25 cellular contexts compared by ENCODE assay signal in genomic region chr1:231534703-231535159, GRCh38. TPM values are rescaled to one million over a fixed set of nuclear protein-coding genes. Genes with fewer than 3 reads are reported as not detected.
DNase-seq lines count a peak whose midpoint lies in the region; ATAC-seq and TF ChIP-seq lines count a peak whose summit lies in the region.
"Had no signal": no experiment of that assay in that cellular context is flagged by ENCODE, and none has a peak within 500 bp of the region (broad histone marks: within the 10 kb centered on the region; RNA-seq: fewer than 3 reads in every experiment).

No MANE protein-coding gene starts in this region.

- H3K4me2 ChIP-seq in osteoblast (ENCODE audit: insufficient read depth, low read length) = no peak overlapping the region

- peaks cover 10% of the 10 kb centered on the region for H3K36me3 ChIP-seq in osteoblast (ENCODE audit: insufficient read depth, low read length)

- H3K27ac ChIP-seq in osteoblast (ENCODE audit: low read depth, low read length) = no peak overlapping the region
- H3K27ac ChIP-seq: body of pancreas, thyroid gland had no signal

- peaks cover 5% of the 10 kb centered on the region for H4K20me1 ChIP-seq in osteoblast (ENCODE audit: insufficient read depth, low read length)

- H3K4me3 ChIP-seq in osteoblast (ENCODE audit: insufficient read depth, low read length) = no peak overlapping the region
- H3K4me3 ChIP-seq: body of pancreas, thyroid gland had no signal

- TF ChIP-seq CTCF in osteoblast (IDR thresholded peaks at IDR 0.05; ENCODE audit: extremely low read depth, low read depth, low read length) = no peak

- peaks cover 71% of the 10 kb centered on the region for H3K79me2 ChIP-seq in osteoblast (ENCODE audit: insufficient read depth, low read length)

- no peaks in the 10 kb centered on the region for H3K27me3 ChIP-seq in osteoblast (ENCODE audit: insufficient read depth, low read length)
- H3K27me3 ChIP-seq: body of pancreas, thyroid gland had no signal

- DNase-seq in NCI-H510A treated with DMSO at 0.1 percent for 48 hours (lab: John Stamatoyannopoulos, UW) (peak; percentile 71), NCI-H510A (lab: John Stamatoyannopoulos, UW) (no peak), DMS79 treated with DMSO at 0.1 percent for 48 hours (lab: John Stamatoyannopoulos, UW) (peak; percentile 95), NCI-H2029 treated with DMSO at 0.1 percent for 48 hours (lab: John Stamatoyannopoulos, UW) (peak; percentile 70), myocyte (ENCODE audit: low read depth) (peak; percentile 25), superior temporal gyrus (ENCODE audit: extremely low spot score) (no peak), osteoblast (ENCODE audit: insufficient read length, low spot score, missing footprints) (no peak)
- DNase-seq: activated CD4-positive, alpha-beta T cell treated with anti-CD3 and anti-CD28 coated beads for 36 hours; activated naive CD4-positive, alpha-beta T cell; activated T-cell treated with anti-CD3 and anti-CD28 coated beads, Interleukin-2, amount 50 U/mL, for 48 hours; body of pancreas; COR-L47; effector CD4-positive, alpha-beta T cell; EL; foreskin fibroblast; naive B cell; retina; stimulated activated CD4-positive, alpha-beta T cell treated with anti-CD3 and anti-CD28 coated beads, Interleukin-12 subunit alpha, Interleukin-12 subunit beta, amount 100 ng/mL, for 4 hours; stimulated activated CD4-positive, alpha-beta T cell treated with anti-CD3 and anti-CD28 coated beads, Interleukin-4, amount 100 ng/mL, for 4 hours; stimulated activated naive CD4-positive, alpha-beta T cell treated with Interleukin-2 at 50 U/mL for 16 hours; thyroid gland had no signal

- no peaks in the 10 kb centered on the region for H3K9me3 ChIP-seq in osteoblast (ENCODE audit: low read depth, low read length)
- H3K9me3 ChIP-seq: body of pancreas, thyroid gland had no signal

- H2AFZ ChIP-seq in osteoblast (ENCODE audit: low read length) = no peak overlapping the region

- H3K4me1 ChIP-seq in osteoblast (ENCODE audit: insufficient read depth, low read length) = peaks cover 3% of the 10 kb centered on the region

- no peak for ATAC-seq in HG03196 (IDR thresholded peaks at IDR 0.05; ENCODE audit: unreplicated experiment)
- ATAC-seq: activated CD4-positive, alpha-beta T cell treated with anti-CD3 and anti-CD28 coated beads for 36 hours; body of pancreas; HCT116; HepG2; Panc1 had no signal

RNA-seq across cellular contexts. Expression of gene TSNAX, which starts 6.3 kb away (rescaled TPM):
- 37.5 and 41.0 TPM in 2 replicates for total RNA-seq in myocyte
- polyA plus RNA-seq in myocyte (2012) = 27.7 TPM
- total RNA-seq in osteoblast = 44.5 TPM in 2 replicates

Comparison
In these comparisons a context has a peak if more than half of its experiments do, and no peak if none do; other contexts are left out.
1. DNase-seq: peak in NCI-H510A treated with DMSO at 0.1 percent for 48 hours (single experiment), DMS79 treated with DMSO at 0.1 percent for 48 hours (single experiment), NCI-H2029 treated with DMSO at 0.1 percent for 48 hours (single experiment) and myocyte (single experiment); none in NCI-H510A (single experiment), superior temporal gyrus (single experiment) and osteoblast (single experiment).